Comparison of ENCODE assay signal across 8 cellular contexts in genomic region chr18:32072321-32072720, GRCh38. TPM values are rescaled to one million over a fixed set of nuclear protein-coding genes. Genes with fewer than 3 reads are reported as not detected.
DNase-seq lines count a peak whose midpoint lies in the region; ATAC-seq lines count a peak whose summit lies in the region.

No MANE protein-coding gene starts in this region.

- H3K36me3 Mint-ChIP-seq in activated CD8-positive, alpha-beta T cell treated with anti-CD3 and anti-CD28 coated beads, Interleukin-2, amount 10 ng/mL, durations not matched to agents 7 days and 5 days (ENCODE audit: low read depth) = peaks cover 54% of the 10 kb centered on the region
- H3K36me3 Mint-ChIP-seq in memory B cell = peaks cover 13% of the 10 kb centered on the region

- no peak overlapping the region for H3K4me3 Mint-ChIP-seq in activated CD8-positive, alpha-beta T cell treated with anti-CD3 and anti-CD28 coated beads, Interleukin-2, amount 10 ng/mL, durations not matched to agents 7 days and 5 days
- H3K4me3 Mint-ChIP-seq in memory B cell = no peak overlapping the region

- CTCF ChIA-PET in activated CD8-positive, alpha-beta T cell treated with anti-CD3 and anti-CD28 coated beads, Interleukin-2, amount 10 ng/mL, durations not matched to agents 7 days and 5 days (lab: Charles Lee) = interaction anchor here (0.5 to 2.4 kb wide), 32 partner anchors 9 to 516 kb away, joined by 3 to 39 read pairs (median 5); partner anchors contain the start of genes RNF125, RNF138 and TRAPPC8

- DNase-seq in DMS53 (lab: John Stamatoyannopoulos, UW) = peak; percentile 37
- DNase-seq in DMS53 treated with DMSO at 0.1 percent for 48 hours (lab: John Stamatoyannopoulos, UW; ENCODE audit: unreplicated experiment) = no peak
- DNase-seq in activated CD8-positive, alpha-beta T cell treated with anti-CD3 and anti-CD28 coated beads, Interleukin-2, amount 10 ng/mL, durations not matched to agents 7 days and 5 days = peak; percentile 35
- no peak for DNase-seq in memory B cell (ENCODE audit: low spot score in 2 of 2)
- DNase-seq in HuH-7 (ENCODE audit: low spot score) = no peak

- no peaks in the 10 kb centered on the region for H3K9me3 Mint-ChIP-seq in activated CD8-positive, alpha-beta T cell treated with anti-CD3 and anti-CD28 coated beads, Interleukin-2, amount 10 ng/mL, durations not matched to agents 7 days and 5 days (ENCODE audit: insufficient read depth)
- no peaks in the 10 kb centered on the region for H3K9me3 Mint-ChIP-seq in memory B cell

- ATAC-seq in HG02852 (IDR thresholded peaks at IDR 0.05; ENCODE audit: unreplicated experiment) (peak; percentile 72), memory B cell (ENCODE audit: low read depth) (peak; percentile 65), HG02981 (IDR thresholded peaks at IDR 0.05; ENCODE audit: unreplicated experiment) (no peak), HG03469 (IDR thresholded peaks at IDR 0.05; ENCODE audit: unreplicated experiment) (no peak)
- ATAC-seq in activated CD8-positive, alpha-beta T cell treated with anti-CD3 and anti-CD28 coated beads, Interleukin-2, amount 10 ng/mL, durations not matched to agents 7 days and 5 days = no peak

- no peaks in the 10 kb centered on the region for H3K27me3 Mint-ChIP-seq in activated CD8-positive, alpha-beta T cell treated with anti-CD3 and anti-CD28 coated beads, Interleukin-2, amount 10 ng/mL, durations not matched to agents 7 days and 5 days (ENCODE audit: low read depth)
- H3K27me3 Mint-ChIP-seq in memory B cell = no peaks in the 10 kb centered on the region

- POLR2A ChIA-PET in activated CD8-positive, alpha-beta T cell treated with anti-CD3 and anti-CD28 coated beads, Interleukin-2, amount 10 ng/mL, durations not matched to agents 7 days and 5 days (lab: Charles Lee) = interaction anchor here (0.7 to 2.9 kb wide), 8 partner anchors 11 to 130 kb away, joined by 3 to 20 read pairs (median 4); partner anchors contain the start of genes RNF125 and RNF138

- peaks cover 19% of the 10 kb centered on the region for H3K4me1 Mint-ChIP-seq in activated CD8-positive, alpha-beta T cell treated with anti-CD3 and anti-CD28 coated beads, Interleukin-2, amount 10 ng/mL, durations not matched to agents 7 days and 5 days (ENCODE audit: low read depth)
- peaks cover 2% of the 10 kb centered on the region for H3K4me1 Mint-ChIP-seq in memory B cell

- H3K27ac Mint-ChIP-seq in activated CD8-positive, alpha-beta T cell treated with anti-CD3 and anti-CD28 coated beads, Interleukin-2, amount 10 ng/mL, durations not matched to agents 7 days and 5 days = no peak overlapping the region
- H3K27ac Mint-ChIP-seq in memory B cell = no peak overlapping the region

RNA-seq across cellular contexts. Expression of gene RNF138, which starts 19.4 kb away (rescaled TPM):
- 10 to 100 TPM; 84.2 to 94.3 TPM for total RNA-seq in activated CD8-positive, alpha-beta T cell treated with anti-CD3 and anti-CD28 coated beads, Interleukin-2, amount 10 ng/mL, durations not matched to agents 7 days and 5 days

RNA-seq across cellular contexts. Expression of gene RNF125, which starts 53.7 kb away (rescaled TPM):
- total RNA-seq in activated CD8-positive, alpha-beta T cell treated with anti-CD3 and anti-CD28 coated beads, Interleukin-2, amount 10 ng/mL, durations not matched to agents 7 days and 5 days = 10 to 100 TPM; 26.5 to 27.9 TPM

Comparison
In these comparisons a context has a peak if more than half of its experiments do, and no peak if none do; other contexts are left out.
1. DNase-seq: peak in DMS53 (single experiment) and activated CD8-positive, alpha-beta T cell treated with anti-CD3 and anti-CD28 coated beads, Interleukin-2, amount 10 ng/mL, durations not matched to agents 7 days and 5 days (single experiment); none in DMS53 treated with DMSO at 0.1 percent for 48 hours (single experiment), memory B cell (0 of 2) and HuH-7 (single experiment).
2. ATAC-seq: peak in HG02852 (single experiment) and memory B cell (single experiment); none in activated CD8-positive, alpha-beta T cell treated with anti-CD3 and anti-CD28 coated beads, Interleukin-2, amount 10 ng/mL, durations not matched to agents 7 days and 5 days (single experiment), HG02981 (single experiment) and HG03469 (single experiment).